ENCODE assay signal across 18 cellular contexts in genomic region chr6:137332637-137333228, GRCh38.
DNase-seq lines count a peak whose midpoint lies in the region; ATAC-seq, FAIRE-seq and TF ChIP-seq lines count a peak whose summit lies in the region.
"Had no signal": no experiment of that assay in that cellular context is flagged by ENCODE, and none has a peak within 500 bp of the region (broad histone marks: within the 10 kb centered on the region; RNA-seq: fewer than 3 reads in every experiment).

No MANE protein-coding gene starts in this region.

- ATAC-seq in sciatic nerve: peak; percentile 90
- no peak for ATAC-seq in GM21737 (IDR thresholded peaks at IDR 0.05; ENCODE audit: unreplicated experiment)
- ATAC-seq in GM21381 (IDR thresholded peaks at IDR 0.05; ENCODE audit: unreplicated experiment): no peak
- ATAC-seq: activated T-cell treated with anti-CD3 and anti-CD28 coated beads, Interleukin-2, amount 50 U/mL, for 4 hours had no signal

- no peak for FAIRE-seq in astrocyte (lab: Jason Lieb, UNC)
- FAIRE-seq: kidney had no signal

- H3K4me3 Mint-ChIP-seq in astrocyte (ENCODE audit: unreplicated experiment): no peak overlapping the region
- H3K4me3 Mint-ChIP-seq: activated naive CD8-positive, alpha-beta T cell; activated T-cell treated with anti-CD3 and anti-CD28 coated beads, Interleukin-2, amount 50 U/mL, for 4 hours had no signal

- no peaks in the 10 kb centered on the region for H3K36me3 Mint-ChIP-seq in astrocyte (ENCODE audit: low read depth, unreplicated experiment)
- H3K36me3 Mint-ChIP-seq: activated naive CD8-positive, alpha-beta T cell had no signal

- H3K9me3 Mint-ChIP-seq in astrocyte (ENCODE audit: unreplicated experiment): no peaks in the 10 kb centered on the region
- H3K9me3 Mint-ChIP-seq: activated T-cell treated with anti-CD3 and anti-CD28 coated beads, Interleukin-2, amount 50 U/mL, for 4 hours had no signal

- H3K9ac ChIP-seq in astrocyte (ENCODE audit: low read length): no peak overlapping the region

- H3K9me3 ChIP-seq in astrocyte (ENCODE audit: insufficient read depth, low read depth, low read length): no peaks in the 10 kb centered on the region
- H3K9me3 ChIP-seq: neutrophil had no signal

- H3K4me3 ChIP-seq in astrocyte (ENCODE audit: insufficient read depth, low read depth, low read length): no peak overlapping the region
- H3K4me3 ChIP-seq: skin epidermis had no signal

- H3K4me1 ChIP-seq in astrocyte (ENCODE audit: insufficient read depth, low read length): no peaks in the 10 kb centered on the region

- no peak overlapping the region for H2AFZ ChIP-seq in astrocyte (ENCODE audit: low read depth, low read length)

- DNase-seq in EH (ENCODE audit: low read depth): peak; percentile 17
- peak; percentile 4 for DNase-seq in astrocyte (ENCODE audit: low read depth)
- peak; percentile 21 for DNase-seq in fibroblast of the conjunctiva (ENCODE audit: low read depth)
- DNase-seq in sciatic nerve (ENCODE audit: low spot score): no peak
- DNase-seq in activated CD8-positive, alpha-beta memory T cell treated with anti-CD3 and anti-CD28 coated beads, Interleukin-2, amount 50 U/mL, for 48 hours: no peak
- DNase-seq: activated CD4-positive, alpha-beta T cell treated with anti-CD3 and anti-CD28 coated beads, Interleukin-2, amount 50 U/mL, for 48 hours; activated T-cell treated with anti-CD3 and anti-CD28 coated beads, Interleukin-2, amount 50 U/mL, for 4 hours; cerebellar nuclear complex; DMS53; kidney; NCI-H187 treated with DMSO at 0.1 percent for 48 hours; SW 1271 had no signal

- H3K27ac ChIP-seq in astrocyte (ENCODE audit: low read depth, low read length): no peak overlapping the region
- H3K27ac ChIP-seq: C4-2B, neutrophil, skin epidermis had no signal

- H3K79me2 ChIP-seq in astrocyte (ENCODE audit: insufficient read depth, low read length): no peaks in the 10 kb centered on the region

- H3K36me3 ChIP-seq in astrocyte (ENCODE audit: insufficient read depth, low read length): no peaks in the 10 kb centered on the region
- H3K36me3 ChIP-seq: neutrophil had no signal

- no peaks in the 10 kb centered on the region for H3K27me3 Mint-ChIP-seq in astrocyte (ENCODE audit: low read depth, unreplicated experiment)

- H4K20me1 ChIP-seq in astrocyte (ENCODE audit: insufficient read depth, low read length): no peaks in the 10 kb centered on the region

- no peaks in the 10 kb centered on the region for H3K27me3 ChIP-seq in astrocyte (ENCODE audit: insufficient read depth, low read length)

- peaks cover 7% of the 10 kb centered on the region for H3K4me1 Mint-ChIP-seq in astrocyte (ENCODE audit: low read depth, unreplicated experiment)

- intact Hi-C loops in sciatic nerve (cut with DNase I): no loop called here

- TF ChIP-seq CTCF in astrocyte (IDR thresholded peaks at IDR 0.05; ENCODE audit: insufficient read depth, low read depth, low read length): no peak

- no peak overlapping the region for H3K4me2 ChIP-seq in astrocyte (ENCODE audit: low read length)

- H3K27ac Mint-ChIP-seq in astrocyte (ENCODE audit: unreplicated experiment): no peak overlapping the region
- H3K27ac Mint-ChIP-seq: activated naive CD8-positive, alpha-beta T cell had no signal

Comparison
In these comparisons a context has a peak if more than half of its experiments do, and no peak if none do; other contexts are left out.
1. DNase-seq: peak in EH (single experiment), astrocyte (single experiment) and fibroblast of the conjunctiva (single experiment); none in sciatic nerve (single experiment) and activated CD8-positive, alpha-beta memory T cell treated with anti-CD3 and anti-CD28 coated beads, Interleukin-2, amount 50 U/mL, for 48 hours (single experiment).